16 cellular contexts compared by ENCODE assay signal in the genomic region with DNA sequence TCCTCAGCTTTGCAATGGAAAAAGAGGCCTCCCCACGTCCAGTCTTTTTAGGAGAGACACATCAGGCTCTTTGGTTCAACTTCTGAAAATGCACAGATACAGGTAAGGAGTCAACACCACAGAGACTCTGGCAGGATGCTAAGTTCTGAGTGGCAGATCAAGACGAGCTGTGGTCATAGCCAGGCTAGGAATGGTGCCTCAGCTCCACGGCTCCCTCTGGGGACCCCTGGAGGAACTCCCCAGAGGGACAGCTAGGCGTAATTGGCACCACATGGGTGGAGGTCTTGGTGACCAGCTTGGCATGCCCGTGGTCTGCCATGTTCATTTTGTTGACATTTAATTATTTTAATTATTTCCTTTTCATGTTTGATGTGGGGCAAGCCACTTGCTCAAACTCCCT.
A peak's percentile ranks its signal among the peaks of the same experiment; 100 is the strongest.
DNase-seq lines count a peak whose midpoint lies in the region; ATAC-seq and TF ChIP-seq lines count a peak whose summit lies in the region.
"Had no signal": no experiment of that assay in that cellular context is flagged by ENCODE, and none has a peak within 500 bp of the region (broad histone marks: within the 10 kb centered on the region; RNA-seq: fewer than 3 reads in every experiment).

No MANE protein-coding gene starts in this region.

- dilution Hi-C loops in mammary epithelial cell (cut with HindIII; ENCODE audit: low sequenced_read_pairs) = no loop called here

- no peaks in the 10 kb centered on the region for H3K27me3 Mint-ChIP-seq in CD8-positive, alpha-beta T cell (ENCODE audit: low read depth)

- H4K20me1 ChIP-seq in SK-N-SH (ENCODE audit: insufficient read depth) = no peaks in the 10 kb centered on the region
- H4K20me1 ChIP-seq in Karpas-422 (ENCODE audit: insufficient read depth, low read depth, low read length) = no peaks in the 10 kb centered on the region
- H4K20me1 ChIP-seq in mammary epithelial cell (ENCODE audit: insufficient read depth, low read length) = no peaks in the 10 kb centered on the region

- H3K36me3 ChIP-seq in SK-N-SH (replicated peaks in 1 of 2; ENCODE audit: control insufficient read depth in 1 of 2, insufficient read depth in 2 of 2, low read length in 1 of 2) (no peaks in the 10 kb centered on the region), Karpas-422 (ENCODE audit: insufficient read depth, low read length) (no peaks in the 10 kb centered on the region), mammary epithelial cell (ENCODE audit: insufficient read depth, low read length) (no peaks in the 10 kb centered on the region)
- H3K36me3 ChIP-seq in CD8-positive, alpha-beta T cell (ENCODE audit: insufficient read depth, low read length) = no peaks in the 10 kb centered on the region
- H3K36me3 ChIP-seq: BE2C, gastroesophageal sphincter, thoracic aorta had no signal

- H3K9me2 ChIP-seq in SK-N-SH (no peaks in the 10 kb centered on the region), Karpas-422 (replicated peaks; ENCODE audit: insufficient read depth, low read length) (no peaks in the 10 kb centered on the region)

- H3K4me2 ChIP-seq in SK-N-SH (no peak overlapping the region), Karpas-422 (ENCODE audit: low read depth, low read length, poor library complexity, severe bottlenecking) (no peak overlapping the region), mammary epithelial cell (ENCODE audit: insufficient read depth, low read depth, low read length) (no peak overlapping the region)

- POLR2A ChIA-PET in SK-N-SH (lab: Yijun Ruan, JAX) = interaction anchor here (0.8 kb wide), 1 partner anchor 10 kb away, joined by 3 read pairs; no protein-coding TSS in a partner anchor
- POLR2A ChIA-PET in CD8-positive, alpha-beta T cell (lab: Charles Lee) = no interaction called here

- no peak overlapping the region for H3K4me3 Mint-ChIP-seq in CD8-positive, alpha-beta T cell
- H3K4me3 Mint-ChIP-seq: activated T-cell treated with anti-CD3 and anti-CD28 coated beads, Interleukin-2, amount 50 U/mL, for 4 hours; central memory CD8-positive, alpha-beta T cell; T-helper 1 cell treated with Interleukin-12 subunit alpha and Interleukin-12 subunit beta and Interleukin-4 antibody, amounts not matched to agents 30 μg/mL and 1 μg/mL, for 36 hours had no signal

- in situ Hi-C loops in mammary epithelial cell (cut with MboI; ENCODE audit: low sequenced_read_pairs in 2 of 2) = no loop called here

- no peak overlapping the region for H3K4me3 ChIP-seq in SK-N-SH (ENCODE audit: low read depth in 2 of 2, low read length in 1 of 2)
- H3K4me3 ChIP-seq in Karpas-422 (ENCODE audit: low read length) = no peak overlapping the region
- H3K4me3 ChIP-seq in mammary epithelial cell (replicated peaks in 1 of 3; ENCODE audit: insufficient read depth in 1 of 3, low read depth in 2 of 3, low read length in 3 of 3) = no peak overlapping the region
- no peak overlapping the region for H3K4me3 ChIP-seq in retinal pigment epithelial cell (ENCODE audit: low read length)
- no peak overlapping the region for H3K4me3 ChIP-seq in CD8-positive, alpha-beta T cell (ENCODE audit: low read depth, low read length)
- H3K4me3 ChIP-seq: gastroesophageal sphincter, thoracic aorta had no signal

- no peaks in the 10 kb centered on the region for H3K27me3 ChIP-seq in SK-N-SH (ENCODE audit: insufficient read depth)
- no peaks in the 10 kb centered on the region for H3K27me3 ChIP-seq in Karpas-422 (ENCODE audit: low read length)
- no peaks in the 10 kb centered on the region for H3K27me3 ChIP-seq in mammary epithelial cell (ENCODE audit: insufficient read depth, low read length)
- H3K27me3 ChIP-seq in CD8-positive, alpha-beta T cell (ENCODE audit: insufficient read depth, low read length) = no peaks in the 10 kb centered on the region
- H3K27me3 ChIP-seq: BE2C, gastroesophageal sphincter had no signal

- TF ChIP-seq RAD21 in SK-N-SH (IDR thresholded peaks at IDR 0.05; ENCODE audit: low read length) = no peak

- 11% methylated on average over 5 of the region's 5 CpGs for WGBS in SK-N-SH (ENCODE audit: low lambda C conversion rate)
- 61% methylated on average over 5 of the region's 5 CpGs for WGBS in mammary epithelial cell (ENCODE audit: low coverage, missing lambda C conversion rate)

- no peak for TF ChIP-seq EP300 in SK-N-SH (IDR thresholded peaks at IDR 0.05; ENCODE audit: borderline replicate concordance in 1 of 2, low read depth in 1 of 2, low read length in 1 of 2)

- no peaks in the 10 kb centered on the region for H3K36me3 Mint-ChIP-seq in CD8-positive, alpha-beta T cell

- intact Hi-C loops in mammary epithelial cell (cut with micrococcal nuclease) = loop anchor here (1.0 to 5.0 kb wide), 3 partner anchors 198 to 692 kb away; no protein-coding TSS in a partner anchor
- intact Hi-C loops in CD8-positive, alpha-beta T cell (cut with DNase I, micrococcal nuclease) = no loop called here

- BruUV-seq in mammary epithelial cell (replicated peaks; lab: Mats Ljungman, UMichigan) = no TSS peak

- ATAC-seq in SK-N-SH treated with all-trans-retinoic acid at 6 μM for 48 hours (no peak), HG03196 (IDR thresholded peaks at IDR 0.05; ENCODE audit: unreplicated experiment) (no peak)
- no peak for ATAC-seq in CD8-positive, alpha-beta T cell
- ATAC-seq: activated T-cell treated with anti-CD3 and anti-CD28 coated beads, Interleukin-2, amount 50 U/mL, for 4 hours; gastroesophageal sphincter had no signal

- H3K9ac ChIP-seq in SK-N-SH (no peak overlapping the region), Karpas-422 (ENCODE audit: low read length) (no peak overlapping the region), mammary epithelial cell (ENCODE audit: insufficient read depth, low read length) (no peak overlapping the region)

- H3K9me3 ChIP-seq in SK-N-SH (no peaks in the 10 kb centered on the region), Karpas-422 (ENCODE audit: low read length) (0 out of 2 replicates have a peak, but pooled peaks cover 6% of the 10 kb centered on the region), mammary epithelial cell (replicated peaks; ENCODE audit: insufficient read depth, low read length) (no peaks in the 10 kb centered on the region)
- no peaks in the 10 kb centered on the region for H3K9me3 ChIP-seq in CD8-positive, alpha-beta T cell (ENCODE audit: low read length)
- H3K9me3 ChIP-seq: BE2C had no signal

- no peaks in the 10 kb centered on the region for H3K4me1 ChIP-seq in SK-N-SH (ENCODE audit: control insufficient read depth in 1 of 2, insufficient read depth in 2 of 2, low read depth in 1 of 2, low read length in 1 of 2)
- no peaks in the 10 kb centered on the region for H3K4me1 ChIP-seq in Karpas-422 (ENCODE audit: low read length)
- no peaks in the 10 kb centered on the region for H3K4me1 ChIP-seq in mammary epithelial cell (ENCODE audit: insufficient read depth, low read length)
- H3K4me1 ChIP-seq in CD8-positive, alpha-beta T cell (ENCODE audit: insufficient read depth, low read length) = no peaks in the 10 kb centered on the region
- H3K4me1 ChIP-seq: BE2C, gastroesophageal sphincter had no signal

- H3K27ac ChIP-seq in SK-N-SH (ENCODE audit: low read depth in 2 of 2, low read length in 1 of 2) (no peak overlapping the region), Karpas-422 (ENCODE audit: low read length) (no peak overlapping the region), mammary epithelial cell (ENCODE audit: insufficient read depth, low read depth, low read length) (no peak overlapping the region)
- no peak overlapping the region for H3K27ac ChIP-seq in CD8-positive, alpha-beta T cell (ENCODE audit: low read depth, low read length)
- H3K27ac ChIP-seq: gastroesophageal sphincter, thoracic aorta had no signal

- H2AFZ ChIP-seq in SK-N-SH (ENCODE audit: low read depth) = no peak overlapping the region
- H2AFZ ChIP-seq in Karpas-422 (ENCODE audit: low read length) = no peak overlapping the region
- no peak overlapping the region for H2AFZ ChIP-seq in mammary epithelial cell (ENCODE audit: low read depth, low read length)

- H3K79me2 ChIP-seq in SK-N-SH (ENCODE audit: insufficient read depth) = no peaks in the 10 kb centered on the region
- no peaks in the 10 kb centered on the region for H3K79me2 ChIP-seq in Karpas-422 (ENCODE audit: low read length)
- H3K79me2 ChIP-seq in mammary epithelial cell (ENCODE audit: insufficient read depth, low read length) = no peaks in the 10 kb centered on the region

- CTCF ChIA-PET in SK-N-SH (lab: Yijun Ruan, JAX) = interaction anchor here (0.6 to 1.4 kb wide), 5 partner anchors 13 to 691 kb away, joined by 3 to 4 read pairs (median 4); no protein-coding TSS in a partner anchor
- CTCF ChIA-PET in mammary epithelial cell (lab: Charles Lee; ENCODE audit: low non-redundant PET) = no interaction called here
- CTCF ChIA-PET in CD8-positive, alpha-beta T cell (lab: Charles Lee) = interaction anchor here (0.6 kb wide), 1 partner anchor 26 kb away, joined by 3 read pairs; no protein-coding TSS in a partner anchor

- DNase-seq in SK-N-SH = peak; percentile 40
- peak; percentile 34 for DNase-seq in Karpas-422
- no peak for DNase-seq in mammary epithelial cell
- no peak for DNase-seq in retinal pigment epithelial cell (ENCODE audit: low read depth)
- DNase-seq in CD8-positive, alpha-beta T cell = no peak
- DNase-seq in cerebellar cortex (ENCODE audit: low spot score) = no peak
- DNase-seq: activated T-cell treated with anti-CD3 and anti-CD28 coated beads, Interleukin-2, amount 50 U/mL, for 4 hours; BE2C; mesenchymal stem cell; NCI-H526 treated with DMSO at 0.1 percent for 48 hours had no signal

- no peak overlapping the region for H3K27ac Mint-ChIP-seq in CD8-positive, alpha-beta T cell
- H3K27ac Mint-ChIP-seq: T-helper 1 cell treated with Interleukin-12 subunit alpha and Interleukin-12 subunit beta and Interleukin-4 antibody, amounts not matched to agents 30 μg/mL and 1 μg/mL, for 36 hours had no signal

- TF ChIP-seq CTCF in SK-N-SH (IDR thresholded peaks at IDR 0.05) (no peak), mammary epithelial cell (conservative IDR thresholded peaks at IDR 0.05 in 1 of 2, IDR thresholded peaks at IDR 0.05 in 1 of 2; ENCODE audit: extremely low read depth in 1 of 2, insufficient read depth in 1 of 2, low read depth in 1 of 2, low read length in 2 of 2) (peak; percentile 35 to 71), retinal pigment epithelial cell (conservative IDR thresholded peaks at IDR 0.05; ENCODE audit: low read depth, low read length) (peak; percentile 49)
- TF ChIP-seq CTCF in CD8-positive, alpha-beta T cell (IDR thresholded peaks at IDR 0.05) = no peak

- H3K9me3 Mint-ChIP-seq in CD8-positive, alpha-beta T cell = peaks cover 12% of the 10 kb centered on the region
- H3K9me3 Mint-ChIP-seq: central memory CD8-positive, alpha-beta T cell had no signal

- H3K4me1 Mint-ChIP-seq in CD8-positive, alpha-beta T cell (ENCODE audit: low read depth) = peaks cover 3% of the 10 kb centered on the region

- H3F3A ChIP-seq in SK-N-SH (replicated peaks; ENCODE audit: insufficient read depth) = no peaks in the 10 kb centered on the region

TF ChIP-seq in SK-N-SH treated with all-trans-retinoic acid at 6 μM for 48 hours, 23 proteins besides CTCF, POLR2A, EP300 and RAD21 (continues in another document):
- no peak for TF ChIP-seq ZFP3 (CRISPR knock-in tag; IDR thresholded peaks at IDR 0.05)
- no peak for TF ChIP-seq ZNF8 (CRISPR knock-in tag; IDR thresholded peaks at IDR 0.05)

Comparison
In these comparisons a context has a peak if more than half of its experiments do, and no peak if none do; other contexts are left out.
1. DNase-seq: peak in SK-N-SH (single experiment) and Karpas-422 (single experiment); none in mammary epithelial cell (single experiment), retinal pigment epithelial cell (single experiment), CD8-positive, alpha-beta T cell (0 of 7) and cerebellar cortex (single experiment).
2. CTCF ChIP-seq: peak in mammary epithelial cell (2 of 2) and retinal pigment epithelial cell (single experiment); none in SK-N-SH (single experiment) and CD8-positive, alpha-beta T cell (single experiment).